In the genomic region with DNA sequence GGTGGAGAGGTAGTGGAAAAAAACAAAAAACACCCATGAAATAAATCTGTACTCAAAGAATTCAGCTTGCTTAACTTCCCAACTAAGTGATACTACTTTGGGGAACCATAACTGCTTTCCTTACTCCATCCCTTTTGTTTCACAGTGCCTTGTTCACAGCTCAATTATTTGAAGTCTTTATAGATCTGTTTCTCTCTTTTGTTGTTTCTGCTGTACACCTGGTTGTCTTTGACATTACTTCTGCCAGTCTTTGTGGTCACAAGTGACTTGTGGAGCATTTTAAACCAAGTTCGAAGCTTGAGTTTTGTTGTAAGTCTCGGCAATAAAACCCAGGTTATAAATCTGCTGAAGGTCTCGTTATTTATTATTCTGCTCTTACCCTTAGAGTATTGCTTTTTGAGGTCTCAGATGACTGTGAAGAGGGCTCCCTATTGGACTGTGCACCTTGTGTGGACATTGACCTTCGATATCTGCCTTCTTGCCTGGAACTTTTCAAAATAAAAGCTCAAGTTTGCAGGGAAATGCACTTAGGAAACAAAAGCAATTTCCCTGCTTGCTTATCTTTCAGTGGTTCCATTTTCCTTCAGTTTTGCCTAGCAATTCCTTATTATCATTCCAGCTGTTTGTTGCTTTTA, we compare ENCODE assay signal across 24 cellular contexts. TPM values are rescaled to one million over a fixed set of nuclear protein-coding genes. Genes with fewer than 3 reads are reported as not detected.
DNase-seq lines count a peak whose midpoint lies in the region; ATAC-seq and TF ChIP-seq lines count a peak whose summit lies in the region.
"Had no signal": no experiment of that assay in that cellular context is flagged by ENCODE, and none has a peak within 500 bp of the region (broad histone marks: within the 10 kb centered on the region; RNA-seq: fewer than 3 reads in every experiment).

No MANE protein-coding gene starts in this region.

- H3K4me3 ChIP-seq in cardiac muscle cell (no peak overlapping the region), fibroblast of villous mesenchyme (ENCODE audit: low read depth, low read length) (no peak overlapping the region), mesenchymal stem cell (ENCODE audit: insufficient read depth in 1 of 2, low read depth in 1 of 2, low read length in 2 of 2) (no peak overlapping the region)
- H3K4me3 ChIP-seq: A549, dorsolateral prefrontal cortex, K562, lower lobe of right lung, skin epidermis, upper lobe of left lung had no signal

- H3K27ac ChIP-seq in cardiac muscle cell = peak overlapping the region; percentile 65
- no peak overlapping the region for H3K27ac ChIP-seq in mesenchymal stem cell (ENCODE audit: low read length, poor library complexity, severe bottlenecking)
- H3K27ac ChIP-seq: A549, dorsolateral prefrontal cortex, lower lobe of right lung, skin epidermis, upper lobe of left lung, VCaP had no signal

- H3K36me3 Mint-ChIP-seq in nephron (ENCODE audit: low read depth) (no peaks in the 10 kb centered on the region), type B pancreatic cell (no peaks in the 10 kb centered on the region)
- H3K36me3 Mint-ChIP-seq: activated CD8-positive, alpha-beta memory T cell treated with anti-CD3 and anti-CD28 coated beads, Interleukin-2, amount 10 ng/mL, durations not matched to agents 7 days and 5 days; CD8-positive, alpha-beta T cell had no signal

- no peak overlapping the region for H3K18ac ChIP-seq in mesenchymal stem cell (ENCODE audit: low read depth in 1 of 2, low read length in 2 of 2)

- H2BK120ac ChIP-seq in mesenchymal stem cell (ENCODE audit: low read depth, low read length) = no peak overlapping the region

- H2BK15ac ChIP-seq in mesenchymal stem cell (ENCODE audit: low read depth, poor library complexity, severe bottlenecking) = no peak overlapping the region

- no peaks in the 10 kb centered on the region for H3K9me3 ChIP-seq in cardiac muscle cell (ENCODE audit: low read depth)
- H3K9me3 ChIP-seq in mesenchymal stem cell (ENCODE audit: control insufficient read depth, low read length) = no peaks in the 10 kb centered on the region
- H3K9me3 ChIP-seq: A549, lower lobe of right lung, upper lobe of left lung had no signal

- H3K27me3 ChIP-seq in cardiac muscle cell (no peaks in the 10 kb centered on the region), mesenchymal stem cell (ENCODE audit: control insufficient read depth in 1 of 2, insufficient read depth in 1 of 2, low read length in 2 of 2) (no peaks in the 10 kb centered on the region)
- H3K27me3 ChIP-seq: dorsolateral prefrontal cortex, upper lobe of left lung had no signal

- H4K8ac ChIP-seq in mesenchymal stem cell (ENCODE audit: low read length) = no peak overlapping the region

- H3K27me3 Mint-ChIP-seq in nephron (ENCODE audit: low read depth) (no peaks in the 10 kb centered on the region), type B pancreatic cell (peaks cover 3% of the 10 kb centered on the region)
- H3K27me3 Mint-ChIP-seq: B cell had no signal

- H3K4me1 ChIP-seq in cardiac muscle cell (ENCODE audit: low read depth) (no peaks in the 10 kb centered on the region), mesenchymal stem cell (ENCODE audit: control insufficient read depth, insufficient read depth, low read depth, low read length) (no peaks in the 10 kb centered on the region)
- H3K4me1 ChIP-seq: A549, lower lobe of right lung, upper lobe of left lung had no signal

- H3K4me3 Mint-ChIP-seq in nephron (peak overlapping the region in 1 of 3 experiments; percentile 10), type B pancreatic cell (peak overlapping the region; percentile 34)
- H3K4me3 Mint-ChIP-seq: activated CD8-positive, alpha-beta memory T cell treated with anti-CD3 and anti-CD28 coated beads, Interleukin-2, amount 10 ng/mL, durations not matched to agents 7 days and 5 days; activated T-cell treated with anti-CD3 and anti-CD28 coated beads, Interleukin-2, amount 50 U/mL, for 72 hours; B cell; CD8-positive, alpha-beta T cell; neural crest cell had no signal

- DNase-seq in cardiac muscle cell (ENCODE audit: low read depth in 1 of 2, low spot score in 1 of 2) (no peak), left cardiac atrium (no peak), fibroblast of villous mesenchyme (ENCODE audit: low read depth) (peak; percentile 30), type B pancreatic cell (ENCODE audit: extremely low spot score, unreplicated experiment) (no peak), SIG-M5 (lab: John Stamatoyannopoulos, UW) (no peak), mesenchymal stem cell (no peak)
- DNase-seq in activated CD8-positive, alpha-beta memory T cell treated with anti-CD3 and anti-CD28 coated beads, Interleukin-2, amount 50 U/mL, for 48 hours = no peak
- DNase-seq: activated CD4-positive, alpha-beta T cell treated with anti-CD3 and anti-CD28 coated beads, Interleukin-2, amount 50 U/mL, for 1 hour; activated CD8-positive, alpha-beta memory T cell treated with anti-CD3 and anti-CD28 coated beads, Interleukin-2, amount 10 ng/mL, durations not matched to agents 7 days and 5 days; activated naive CD4-positive, alpha-beta T cell; activated T-cell treated with anti-CD3 and anti-CD28 coated beads, Interleukin-2, amount 50 U/mL, for 72 hours; CD8-positive, alpha-beta T cell; dorsolateral prefrontal cortex; lower lobe of right lung; NCI-H1105 treated with DMSO at 0.1 percent for 48 hours; stimulated activated CD4-positive, alpha-beta T cell treated with anti-CD3 and anti-CD28 coated beads, Interleukin-2, amount 100 ng/mL, for 24 hours; upper lobe of left lung had no signal

- no peak overlapping the region for H2AFZ ChIP-seq in mesenchymal stem cell (ENCODE audit: low read depth, low read length)

- H3K36me3 ChIP-seq in cardiac muscle cell (no peaks in the 10 kb centered on the region), mesenchymal stem cell (ENCODE audit: control insufficient read depth in 1 of 2, insufficient read depth in 2 of 2, low read depth in 1 of 2, low read length in 2 of 2) (no peaks in the 10 kb centered on the region)
- H3K36me3 ChIP-seq: lower lobe of right lung, upper lobe of left lung had no signal

- H3K4ac ChIP-seq in mesenchymal stem cell (ENCODE audit: low read depth in 1 of 2, low read length in 2 of 2) = no peak overlapping the region

- TF ChIP-seq CTCF in cardiac muscle cell (IDR thresholded peaks at IDR 0.05; ENCODE audit: low read depth, low read length) (no peak), fibroblast of villous mesenchyme (IDR thresholded peaks at IDR 0.05; ENCODE audit: insufficient read depth, low read depth, low read length) (no peak), nephron (IDR thresholded peaks at IDR 0.05; ENCODE audit: unreplicated experiment in 3 of 3) (no peak), type B pancreatic cell (conservative IDR thresholded peaks at IDR 0.05) (no peak)

- H3K9ac ChIP-seq in mesenchymal stem cell (ENCODE audit: low read length) = no peak overlapping the region

- no peak overlapping the region for H3K4me2 ChIP-seq in mesenchymal stem cell (ENCODE audit: low read length, poor library complexity, severe bottlenecking)
- H3K4me2 ChIP-seq: A549 had no signal

- H3K14ac ChIP-seq in mesenchymal stem cell (ENCODE audit: low read length in 2 of 2) = no peak overlapping the region

- H3K27ac Mint-ChIP-seq in nephron = peak overlapping the region; percentile 70 to 91 (median 81)
- peak overlapping the region; percentile 9 for H3K27ac Mint-ChIP-seq in type B pancreatic cell
- H3K27ac Mint-ChIP-seq: activated CD8-positive, alpha-beta memory T cell treated with anti-CD3 and anti-CD28 coated beads, Interleukin-2, amount 10 ng/mL, durations not matched to agents 7 days and 5 days; activated T-cell treated with anti-CD3 and anti-CD28 coated beads, Interleukin-2, amount 50 U/mL, for 72 hours; B cell; CD8-positive, alpha-beta T cell had no signal

- no peak overlapping the region for H2BK12ac ChIP-seq in mesenchymal stem cell (ENCODE audit: low read length in 2 of 2)

- no peak overlapping the region for H2AK5ac ChIP-seq in mesenchymal stem cell (ENCODE audit: low read length, severe bottlenecking)

- peaks cover 2% of the 10 kb centered on the region for H3K79me1 ChIP-seq in mesenchymal stem cell (replicated peaks; ENCODE audit: low read length, poor library complexity, severe bottlenecking)

- H3K4me1 Mint-ChIP-seq in nephron (peaks cover 44% of the 10 kb centered on the region), type B pancreatic cell (ENCODE audit: unreplicated experiment) (peaks cover 23% of the 10 kb centered on the region)
- H3K4me1 Mint-ChIP-seq: B cell had no signal

- intact Hi-C loops in left cardiac atrium (cut with DNase I) = loop anchor here in 1 of 2 donors (10.0 kb wide), 1 partner anchor 136 kb away; no protein-coding TSS in a partner anchor

- no peak overlapping the region for H4K91ac ChIP-seq in mesenchymal stem cell (ENCODE audit: low read length)

- ATAC-seq in left cardiac atrium = no peak
- ATAC-seq: A549; activated CD8-positive, alpha-beta memory T cell treated with anti-CD3 and anti-CD28 coated beads, Interleukin-2, amount 10 ng/mL, durations not matched to agents 7 days and 5 days; activated T-cell treated with anti-CD3 and anti-CD28 coated beads, Interleukin-2, amount 50 U/mL, for 72 hours; CD8-positive, alpha-beta T cell; K562; lower lobe of right lung had no signal

- WGBS in mesenchymal stem cell = 49% methylated on average over 4 of the region's 4 CpGs

- H3K9me3 Mint-ChIP-seq in nephron (no peaks in the 10 kb centered on the region), type B pancreatic cell (no peaks in the 10 kb centered on the region)
- H3K9me3 Mint-ChIP-seq: activated T-cell treated with anti-CD3 and anti-CD28 coated beads, Interleukin-2, amount 50 U/mL, for 72 hours; CD8-positive, alpha-beta T cell; neural crest cell had no signal

- no peak overlapping the region for H2BK5ac ChIP-seq in mesenchymal stem cell (ENCODE audit: low read depth, low read length, poor library complexity, severe bottlenecking)

- H3K23ac ChIP-seq in mesenchymal stem cell (ENCODE audit: low read length in 2 of 2) = no peak overlapping the region

RNA-seq across cellular contexts. Expression of a gene that starts 59.8 kb away (rescaled TPM):
- total RNA-seq in cardiac muscle cell (148 and 190 TPM in 2 replicates), left cardiac atrium (100 to 1,000 TPM; 277 to 318 TPM), fibroblast of villous mesenchyme (15.1 and 23.2 TPM in 2 replicates), type B pancreatic cell (ENCODE audit: low replicate concordance) (18.6 and 27.7 TPM in 2 replicates)
- polyA plus RNA-seq in cardiac muscle cell = 48.2 and 49.4 TPM in 2 replicates
- polyA plus RNA-seq in mesenchymal stem cell (2013, experiment 1 of 2) = 13.8 TPM
- 13.4 TPM for polyA plus RNA-seq in mesenchymal stem cell (2013, experiment 2 of 2)
- total RNA-seq: CD8-positive, alpha-beta T cell had no signal
- polyA plus RNA-seq: K562 had no signal
